Comparison of ENCODE assay signal across 16 cellular contexts in the genomic region with DNA sequence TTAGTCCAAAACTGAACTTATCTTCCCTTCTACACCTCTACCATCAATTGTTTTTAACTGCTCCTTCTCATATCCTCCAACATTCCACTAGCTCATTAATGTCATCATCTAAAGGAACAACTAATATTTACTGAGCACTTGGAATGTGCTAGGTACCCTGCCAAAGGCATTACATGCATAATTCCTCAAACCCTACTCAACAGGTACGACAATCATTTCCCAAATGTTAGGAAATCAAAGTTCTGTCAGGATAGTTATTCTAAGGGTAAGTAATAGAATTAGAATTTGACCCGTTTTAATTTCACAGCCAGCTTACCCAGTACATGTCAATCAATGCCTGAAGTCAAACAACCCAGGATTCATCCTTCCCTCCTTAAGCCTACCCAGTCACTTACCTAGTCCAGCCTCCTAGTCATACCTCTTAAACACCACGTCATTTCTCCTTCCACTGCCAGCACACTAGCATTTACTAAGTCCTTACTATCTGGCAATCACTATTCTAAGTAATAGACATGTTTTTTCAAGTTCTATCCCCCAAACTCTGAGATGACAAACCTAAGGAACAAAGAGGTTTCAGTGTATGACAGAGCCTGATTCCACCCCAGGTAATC. TPM values are rescaled to one million over a fixed set of nuclear protein-coding genes. Genes with fewer than 3 reads are reported as not detected.
DNase-seq lines count a peak whose midpoint lies in the region; ATAC-seq and TF ChIP-seq lines count a peak whose summit lies in the region.
"Had no signal": no experiment of that assay in that cellular context is flagged by ENCODE, and none has a peak within 500 bp of the region (broad histone marks: within the 10 kb centered on the region; RNA-seq: fewer than 3 reads in every experiment).

No MANE protein-coding gene starts in this region.

- no peak overlapping the region for H3K14ac ChIP-seq in trophoblast cell (ENCODE audit: low read length)

- H3K79me2 ChIP-seq in DOHH2 (ENCODE audit: control insufficient read depth, low read length) (peaks cover 87% of the 10 kb centered on the region), PC-9 (ENCODE audit: low read depth) (peaks cover 73% of the 10 kb centered on the region), trophoblast cell (ENCODE audit: control insufficient read depth, insufficient read depth, low read length, poor library complexity) (peaks cover 21% of the 10 kb centered on the region)

- H4K8ac ChIP-seq in trophoblast cell (ENCODE audit: low read depth, low read length), result no peak overlapping the region

- peak overlapping the region; percentile 81 for H3K23ac ChIP-seq in trophoblast cell (ENCODE audit: low read length)

- H3K4me1 ChIP-seq in DOHH2 (ENCODE audit: control insufficient read depth, low read length) (peaks cover 33% of the 10 kb centered on the region), PC-9 (replicated peaks; ENCODE audit: insufficient read depth) (peaks cover 29% of the 10 kb centered on the region), trophoblast cell (ENCODE audit: control insufficient read depth in 1 of 2, insufficient read depth in 2 of 2, low read length in 2 of 2) (peaks cover 2 to 8% of the 10 kb centered on the region in 2 experiments), ascending aorta (peaks cover 0 to 14% of the 10 kb centered on the region in 2 donors)

- H2AK5ac ChIP-seq in trophoblast cell (ENCODE audit: low read length), result no peak overlapping the region

- DNase-seq in PC-9, result peak in 1 of 2 experiments; percentile 69
- DNase-seq in trophoblast cell, result peak; percentile 42 to 81
- no peak for DNase-seq in NOMO-1 treated with DMSO at 0.1 percent for 48 hours (lab: John Stamatoyannopoulos, UW; ENCODE audit: unreplicated experiment)
- DNase-seq in epidermal melanocyte (ENCODE audit: insufficient read length, low spot score), result no peak
- no peak for DNase-seq in ascending aorta (ENCODE audit: low spot score in 2 of 2)
- DNase-seq: activated T-cell treated with anti-CD3 and anti-CD28 coated beads for 4 hours, amniotic stem cell, KG1, kidney glomerular epithelial cell, NCI-H187, NCI-H69, WERI-Rb-1 had no signal

- H3K27me3 ChIP-seq in DOHH2 (ENCODE audit: control insufficient read depth, low read length), result no peaks in the 10 kb centered on the region
- no peaks in the 10 kb centered on the region for H3K27me3 ChIP-seq in PC-9 (ENCODE audit: insufficient read depth, low read depth)
- H3K27me3 ChIP-seq in trophoblast cell (ENCODE audit: insufficient read depth, low read length), result no peaks in the 10 kb centered on the region
- H3K27me3 ChIP-seq in ascending aorta, result no peaks in the 10 kb centered on the region
- H3K27me3 ChIP-seq: gastroesophageal sphincter, suprapubic skin had no signal

- H2BK120ac ChIP-seq in trophoblast cell (ENCODE audit: insufficient read depth, low read length, poor library complexity), result no peak overlapping the region

- intact Hi-C loops in PC-9 (cut with micrococcal nuclease; ENCODE audit: unreplicated experiment), result no loop called here
- intact Hi-C loops in ascending aorta (cut with DNase I), result no loop called here

- no peak overlapping the region for H2BK5ac ChIP-seq in trophoblast cell (ENCODE audit: low read depth, low read length, poor library complexity)

- H3K4ac ChIP-seq in trophoblast cell (ENCODE audit: low read depth, low read length), result peak overlapping the region; percentile 52

- no TSS peak for BruUV-seq in PC-9 (replicated peaks; lab: Mats Ljungman, UMichigan)

- H3K4me3 ChIP-seq in DOHH2 (ENCODE audit: low read length) (no peak overlapping the region), PC-9 (no peak overlapping the region; the same call in 1 of the 2 replicates), trophoblast cell (ENCODE audit: low read depth, low read length) (no peak overlapping the region), ascending aorta (peak overlapping the region in 1 of 2 donors; percentile 72)

- H3K9me3 ChIP-seq in DOHH2 (ENCODE audit: control insufficient read depth, insufficient read depth, low read length) (no peaks in the 10 kb centered on the region), PC-9 (ENCODE audit: insufficient read depth, low read depth) (peaks cover 6% of the 10 kb centered on the region), trophoblast cell (ENCODE audit: insufficient read depth, low read depth, low read length) (peaks cover 3% of the 10 kb centered on the region), ascending aorta (no peaks in the 10 kb centered on the region)
- H3K9me3 ChIP-seq: suprapubic skin had no signal

- H3K36me3 ChIP-seq in DOHH2 (ENCODE audit: control insufficient read depth, low read length) (peaks cover 12% of the 10 kb centered on the region), PC-9 (ENCODE audit: low read depth) (0 out of 2 replicates have a peak, but pooled peaks cover 3% of the 10 kb centered on the region), trophoblast cell (ENCODE audit: control insufficient read depth in 1 of 2, insufficient read depth in 2 of 2, low read length in 2 of 2) (peaks cover 5% of the 10 kb centered on the region in 2 experiments), ascending aorta (no peaks in the 10 kb centered on the region)
- H3K36me3 ChIP-seq: gastroesophageal sphincter, suprapubic skin had no signal

- H3F3A ChIP-seq in DOHH2 (ENCODE audit: control insufficient read depth, insufficient read depth) (peaks cover 7% of the 10 kb centered on the region), PC-9 (ENCODE audit: insufficient read depth, low read depth) (peaks cover 16% of the 10 kb centered on the region)

- H3K9me2 ChIP-seq in DOHH2 (replicated peaks; ENCODE audit: control insufficient read depth, low read length) (no peaks in the 10 kb centered on the region), PC-9 (ENCODE audit: insufficient read depth) (no peaks in the 10 kb centered on the region)

- CTCF ChIA-PET in PC-9 (lab: Charles Lee), result interaction anchor here (1.1 kb wide), 1 partner anchor 12 kb away, joined by 5 read pairs; no protein-coding TSS in a partner anchor

- WGBS in trophoblast cell (ENCODE audit: extremely low coverage, insufficient coverage, insufficient read length), result no CpG with 5 or more reads among the region's 3 CpGs

- no peak overlapping the region for H4K91ac ChIP-seq in trophoblast cell (ENCODE audit: low read depth, low read length)

- no peak overlapping the region for H4K12ac ChIP-seq in trophoblast cell (ENCODE audit: low read depth, low read length)

- TF ChIP-seq CTCF in DOHH2 (IDR thresholded peaks at IDR 0.05; ENCODE audit: low read depth, low read length, poor library complexity, severe bottlenecking), result no peak
- TF ChIP-seq CTCF in PC-9 (conservative IDR thresholded peaks at IDR 0.05), result no peak
- TF ChIP-seq CTCF in ascending aorta (IDR thresholded peaks at IDR 0.05), result no peak

- POLR2A ChIA-PET in PC-9 (lab: Charles Lee; ENCODE audit: unreplicated experiment), result no interaction called here

- H4K20me1 ChIP-seq in DOHH2 (ENCODE audit: control insufficient read depth, insufficient read depth, low read depth, low read length), result peaks cover 3% of the 10 kb centered on the region
- peaks cover 3% of the 10 kb centered on the region for H4K20me1 ChIP-seq in PC-9 (ENCODE audit: insufficient read depth)

- H3K4me2 ChIP-seq in DOHH2 (ENCODE audit: low read length), result 0 out of 2 replicates have a peak overlapping the region, but pooled peaks have one; percentile 22
- H3K4me2 ChIP-seq in PC-9, result peak overlapping the region; percentile 95
- H3K4me2 ChIP-seq in trophoblast cell (ENCODE audit: low read length), result no peak overlapping the region

- H3K79me1 ChIP-seq in trophoblast cell (ENCODE audit: low read length), result peaks cover 20% of the 10 kb centered on the region

- H2AFZ ChIP-seq in PC-9 (no peak overlapping the region), trophoblast cell (ENCODE audit: insufficient read depth, low read length, poor library complexity) (no peak overlapping the region)

- peak overlapping the region; percentile 44 for H3K9ac ChIP-seq in trophoblast cell (ENCODE audit: low read length)

- no peak overlapping the region for H3K18ac ChIP-seq in trophoblast cell (ENCODE audit: low read length)

- ATAC-seq in esophagus mucosa, result peak; percentile 27
- ATAC-seq: gastroesophageal sphincter had no signal

- H2BK12ac ChIP-seq in trophoblast cell (ENCODE audit: low read length), result no peak overlapping the region

- H3K27ac ChIP-seq in DOHH2 (ENCODE audit: low read depth, low read length), result no peak overlapping the region
- H3K27ac ChIP-seq in PC-9, result no peak overlapping the region
- H3K27ac ChIP-seq in trophoblast cell (ENCODE audit: low read depth, low read length), result no peak overlapping the region
- peak overlapping the region in 1 of 2 donors; percentile 97 for H3K27ac ChIP-seq in ascending aorta
- H3K27ac ChIP-seq: suprapubic skin, WERI-Rb-1 had no signal

RNA-seq across cellular contexts. Expression of a gene that starts 2.4 kb away (rescaled TPM):
- total RNA-seq in PC-9 (2021) (7.0 and 7.1 TPM in 2 replicates), esophagus mucosa (13.5 TPM), ascending aorta (3.7 TPM)
- polyA plus RNA-seq in trophoblast cell (2013), result 7.8 and 7.9 TPM in 2 replicates

RNA-seq across cellular contexts. Expression of a gene that starts 3.8 kb away (rescaled TPM):
- total RNA-seq in PC-9 (2021) (104 and 119 TPM in 2 replicates), esophagus mucosa (121 TPM), ascending aorta (91.2 TPM)
- polyA plus RNA-seq in trophoblast cell (2013), result 173 and 176 TPM in 2 replicates

Comparison
In these comparisons a context has a peak if more than half of its experiments do, and no peak if none do; other contexts are left out.
1. DNase-seq: peak in trophoblast cell (2 of 2); none in NOMO-1 treated with DMSO at 0.1 percent for 48 hours (single experiment), epidermal melanocyte (single experiment) and ascending aorta (0 of 2).